ENCODE assay signal across 8 cellular contexts in genomic region chr5:176388341-176389113, GRCh38. TPM values are rescaled to one million over a fixed set of nuclear protein-coding genes. Genes with fewer than 3 reads are reported as not detected.
DNase-seq lines count a peak whose midpoint lies in the region; ATAC-seq and TF ChIP-seq lines count a peak whose summit lies in the region.

HIGD2A (plus strand) TSS chr5:176388751; CDS start chr5:176388820, 69 bp downstream.
NOP16 (minus strand) TSS chr5:176388598; CDS start chr5:176388539, 59 bp downstream.

- H3K9me3 ChIP-seq in breast epithelium = no peaks in the 10 kb centered on the region
- H3K9me3 ChIP-seq in iPS-20b (ENCODE audit: insufficient read depth, low read depth, low read length) = no peaks in the 10 kb centered on the region

- H3K27ac ChIP-seq in ACC112 (ENCODE audit: low read depth, low read length) (peak within 1 kb of the TSS; percentile 87), VCaP (peak within 1 kb of the TSS; percentile 94), breast epithelium (peak within 1 kb of the TSS; percentile 92 to 98), iPS-20b (ENCODE audit: low read length) (peak within 1 kb of the TSS; percentile 97), skin epidermis (peak within 1 kb of the TSS; percentile 77 to 97 (median 91))

- H3K4me1 ChIP-seq in ACC112 (ENCODE audit: control insufficient read depth, insufficient read depth, low read length, unreplicated experiment) (peaks cover 15% of the 10 kb centered on the region), breast epithelium (peaks cover 7% of the 10 kb centered on the region in 2 donors), iPS-20b (ENCODE audit: insufficient read depth, low read length) (peaks cover 5% of the 10 kb centered on the region; the same call in 1 of the 2 replicates)

- peak within 1 kb of the TSS; percentile 95 for H3K9ac ChIP-seq in iPS-20b (ENCODE audit: low read depth, low read length)

- no peaks in the 10 kb centered on the region for H3K27me3 ChIP-seq in ACC112 (ENCODE audit: insufficient read depth, low read length)
- H3K27me3 ChIP-seq in breast epithelium = no peaks in the 10 kb centered on the region
- no peaks in the 10 kb centered on the region for H3K27me3 ChIP-seq in iPS-20b (ENCODE audit: insufficient read depth, low read length)

- peak within 1 kb of the TSS; percentile 52 for H2AFZ ChIP-seq in ACC112 (ENCODE audit: low read length, unreplicated experiment)

- H3K4me3 ChIP-seq in ACC112 (ENCODE audit: low read depth, low read length) (peak within 1 kb of the TSS; percentile 84), breast epithelium (peak within 1 kb of the TSS; percentile 77 to 82 (median 79)), iPS-20b (ENCODE audit: low read length) (peak within 1 kb of the TSS; percentile 86), skin epidermis (peak within 1 kb of the TSS; percentile 55 to 95 (median 69))

- peaks cover 7% of the 10 kb centered on the region; the same call in 1 of the 2 replicates for H3K36me3 ChIP-seq in ACC112 (ENCODE audit: insufficient read depth, low read length)
- peaks cover 8% of the 10 kb centered on the region for H3K36me3 ChIP-seq in breast epithelium
- peaks cover 56% of the 10 kb centered on the region for H3K36me3 ChIP-seq in iPS-20b (ENCODE audit: insufficient read depth, low read depth, low read length)

- no peak for TF ChIP-seq CTCF in VCaP (conservative IDR thresholded peaks at IDR 0.05)
- TF ChIP-seq CTCF in breast epithelium (IDR thresholded peaks at IDR 0.05) = peak in 1 of 3 donors; percentile 58

- no peak for TF ChIP-seq POLR2A in breast epithelium (IDR thresholded peaks at IDR 0.05)

- DNase-seq in NCI-H2196 treated with DMSO at 0.1 percent for 48 hours (lab: John Stamatoyannopoulos, UW; ENCODE audit: unreplicated experiment) (peak; percentile 96), breast epithelium (ENCODE audit: low spot score in 2 of 2) (peak; percentile 99)

- ATAC-seq in GM18870 (IDR thresholded peaks at IDR 0.05; ENCODE audit: unreplicated experiment) = peak; percentile 83
- ATAC-seq in HG03135 (IDR thresholded peaks at IDR 0.05; ENCODE audit: unreplicated experiment) = peak; percentile 87

- H3K79me2 ChIP-seq in ACC112 (ENCODE audit: control insufficient read depth, insufficient read depth, low read length, unreplicated experiment) = peaks cover 35% of the 10 kb centered on the region

- intact Hi-C loops in breast epithelium (cut with DNase I; ENCODE audit: low total_unique reads) = no loop called here

RNA-seq across cellular contexts. Expression of gene HIGD2A, which starts in this region (rescaled TPM):
- 100 to 1,000 TPM in 1 of 3 donors, 10 to 100 TPM in 2; 68.5 to 134 (median 80.2) TPM for total RNA-seq in breast epithelium

RNA-seq across cellular contexts. Expression of gene NOP16, which starts in this region (rescaled TPM):
- 10 to 100 TPM in 2 of 3 donors, 1 to 10 TPM in 1; 8.5 to 13.8 (median 12.4) TPM for total RNA-seq in breast epithelium

Comparison
In these comparisons a context has a peak if more than half of its experiments do, and no peak if none do; other contexts are left out.
1. Peak in every context shown above with its lines: DNase-seq, ATAC-seq, H3K4me3 ChIP-seq and H3K27ac ChIP-seq.